Comparison of ENCODE assay signal across 11 cellular contexts in the genomic region with DNA sequence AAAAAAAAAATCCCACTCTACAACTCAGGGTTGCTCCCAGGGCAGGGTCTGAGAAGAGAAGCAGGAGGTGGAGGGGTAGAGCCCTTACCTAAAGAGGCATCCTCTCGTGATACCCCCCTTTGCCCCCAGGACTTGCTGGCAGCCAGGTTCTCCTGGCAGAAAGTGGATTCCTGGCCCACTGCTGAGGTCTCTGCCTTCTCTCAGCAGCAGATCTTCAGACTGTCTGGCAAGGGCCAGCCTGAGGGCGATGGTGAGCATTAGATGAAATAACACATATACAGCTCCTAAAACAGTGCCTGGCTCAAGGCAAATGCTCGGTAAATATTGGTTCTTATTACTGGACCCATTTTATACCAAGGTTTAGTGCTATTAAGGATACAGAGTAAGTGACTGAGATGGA. TPM values are rescaled to one million over a fixed set of nuclear protein-coding genes. Genes with fewer than 3 reads are reported as not detected.
"Had no signal": no experiment of that assay in that cellular context is flagged by ENCODE, and none has a peak within 500 bp of the region (broad histone marks: within the 10 kb centered on the region; RNA-seq: fewer than 3 reads in every experiment).

No MANE protein-coding gene starts in this region.

- ATAC-seq: HCT116, HepG2 had no signal

- H3K36me3 ChIP-seq: HAP-1 had no signal

- H3K4me1 ChIP-seq: HAP-1 had no signal

- H3K4me3 ChIP-seq: GM23248, HAP-1 had no signal

- H3K9me3 ChIP-seq: HAP-1 had no signal

- H3K27ac ChIP-seq: GM23248, HL-60 had no signal

- DNase-seq: GM23248, GOT3, H7, HFFc6 had no signal

RNA-seq across cellular contexts. Expression of gene GLP1R, which starts 4.8 kb away (rescaled TPM):
- total RNA-seq: GM23248, H4, HepG2, HFFc6, HT1080 had no signal
- polyA plus RNA-seq: GM23248, HepG2, IgD-negative memory B cell had no signal
